ENCODE assay signal across 11 cellular contexts in the genomic region with DNA sequence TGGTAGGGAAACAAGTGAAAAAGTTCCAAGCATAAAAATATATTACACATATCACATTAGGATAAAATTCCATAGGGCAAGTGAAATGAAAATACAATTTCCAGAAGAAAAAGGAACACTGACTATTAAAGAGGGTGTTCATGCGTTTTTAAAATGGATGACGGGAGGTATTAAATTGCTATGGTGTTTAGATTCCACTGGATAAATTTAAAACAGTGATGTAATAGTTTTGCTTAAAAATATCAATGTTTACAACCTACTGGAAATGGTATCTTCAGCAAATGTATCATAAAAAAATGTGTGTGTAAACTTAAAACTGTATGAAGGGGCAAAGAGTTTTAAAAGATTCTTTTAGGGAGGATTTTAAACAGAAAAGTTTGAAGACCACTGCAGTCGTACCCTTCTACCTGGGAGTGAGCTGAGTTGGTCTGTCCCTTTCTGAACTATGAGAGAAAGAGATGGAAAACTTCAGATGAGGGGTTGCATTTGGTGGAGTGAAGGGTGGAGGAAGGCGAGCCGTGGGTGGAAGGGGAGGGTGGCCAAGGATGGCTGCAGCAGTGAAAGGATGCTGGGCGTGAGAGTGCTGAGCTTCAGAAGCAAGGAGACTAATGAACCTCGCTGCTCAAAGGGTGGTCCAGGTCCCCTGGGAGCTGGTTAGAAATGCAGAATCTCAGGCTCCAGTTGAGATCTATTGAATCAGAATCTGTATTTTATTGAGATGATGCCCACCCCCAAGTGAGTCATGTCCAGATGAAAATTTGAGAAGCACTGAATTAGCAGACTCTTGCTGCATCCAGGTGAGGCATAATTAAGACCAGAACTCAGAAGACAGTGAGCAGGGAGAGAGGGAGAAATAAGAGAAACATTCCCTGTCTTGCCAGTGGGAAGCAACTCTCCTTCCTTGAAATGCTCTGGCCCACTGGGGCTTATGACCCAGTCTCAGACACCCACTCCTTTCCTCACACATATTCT.
"Had no signal": no experiment of that assay in that cellular context is flagged by ENCODE, and none has a peak within 500 bp of the region (broad histone marks: within the 10 kb centered on the region; RNA-seq: fewer than 3 reads in every experiment).

No MANE protein-coding gene starts in this region.

- H3K27ac ChIP-seq: sigmoid colon, upper lobe of right lung had no signal

- DNase-seq: activated CD4-positive, alpha-beta T cell treated with anti-CD3 and anti-CD28 coated beads, Interleukin-2, amount 50 U/mL, for 4 hours; activated CD4-positive, CD25-positive, alpha-beta regulatory T cell treated with anti-CD3 and anti-CD28 coated beads, Interleukin-2, amount 50 U/mL, for 72 hours; activated naive CD4-positive, alpha-beta T cell treated with anti-CD3 and anti-CD28 coated beads for 36 hours; amniotic stem cell; cerebellar nuclear complex; sigmoid colon; stimulated activated CD4-positive, alpha-beta T cell treated with anti-CD3 and anti-CD28 coated beads, Interleukin-12 subunit alpha, Interleukin-12 subunit beta, amount 100 ng/mL, for 4 hours; upper lobe of right lung had no signal

- ATAC-seq: upper lobe of right lung had no signal

- H3K27me3 Mint-ChIP-seq: stimulated activated naive CD8-positive, alpha-beta T cell treated with anti-CD3 and anti-CD28 coated beads, Interleukin-15, Interleukin-2, amounts not matched to agents 100 ng/mL and 50 ng/mL, for 24 hours had no signal

- H3K27ac Mint-ChIP-seq: activated naive CD4-positive, alpha-beta T cell treated with anti-CD3 and anti-CD28 coated beads for 36 hours; brain; stimulated activated naive CD8-positive, alpha-beta T cell treated with anti-CD3 and anti-CD28 coated beads, Interleukin-15, Interleukin-2, amounts not matched to agents 100 ng/mL and 50 ng/mL, for 24 hours had no signal

- H3K36me3 ChIP-seq: upper lobe of right lung had no signal

- H3K9me3 ChIP-seq: sigmoid colon, upper lobe of right lung had no signal

- H3K4me3 Mint-ChIP-seq: activated naive CD4-positive, alpha-beta T cell treated with anti-CD3 and anti-CD28 coated beads for 36 hours; activated T-helper 1 cell treated with anti-CD3 and anti-CD28 coated beads, Interleukin-12 subunit alpha, Interleukin-12 subunit beta, Interleukin-2, Interleukin-4 antibody, amounts not matched to agents 30 ng/mL and 10 ng/mL and 1 ng/mL, durations not matched to agents 14 hours and 24 hours and 36 hours; brain; stimulated activated naive CD8-positive, alpha-beta T cell treated with anti-CD3 and anti-CD28 coated beads, Interleukin-15, Interleukin-2, amounts not matched to agents 100 ng/mL and 50 ng/mL, for 24 hours had no signal

- H3K4me3 ChIP-seq: sigmoid colon, upper lobe of right lung had no signal

- H3K9me3 Mint-ChIP-seq: activated naive CD4-positive, alpha-beta T cell treated with anti-CD3 and anti-CD28 coated beads for 36 hours; activated T-helper 1 cell treated with anti-CD3 and anti-CD28 coated beads, Interleukin-12 subunit alpha, Interleukin-12 subunit beta, Interleukin-2, Interleukin-4 antibody, amounts not matched to agents 30 ng/mL and 10 ng/mL and 1 ng/mL, durations not matched to agents 14 hours and 24 hours and 36 hours; brain; stimulated activated naive CD8-positive, alpha-beta T cell treated with anti-CD3 and anti-CD28 coated beads, Interleukin-15, Interleukin-2, amounts not matched to agents 100 ng/mL and 50 ng/mL, for 24 hours had no signal

- H3K27me3 ChIP-seq: sigmoid colon, upper lobe of right lung had no signal
